8 cellular contexts compared by ENCODE assay signal in genomic region chr20:22586645-22587310, GRCh38. TPM values are rescaled to one million over a fixed set of nuclear protein-coding genes. Genes with fewer than 3 reads are reported as not detected.
DNase-seq lines count a peak whose midpoint lies in the region; ATAC-seq and TF ChIP-seq lines count a peak whose summit lies in the region.

No MANE protein-coding gene starts in this region.

- DNase-seq in AG20443 (ENCODE audit: low spot score) = peak; percentile 30
- DNase-seq in HFFc6 = no peak
- DNase-seq in brain microvascular endothelial cell = no peak
- DNase-seq in lower lobe of right lung = peak; percentile 78
- DNase-seq in NCI-H69 (lab: John Stamatoyannopoulos, UW) = no peak
- no peak for DNase-seq in activated effector memory CD4-positive, alpha-beta T cell treated with Interleukin-2 at 50 U/mL for 16 hours
- no peak for DNase-seq in stimulated activated naive CD4-positive, alpha-beta T cell treated with Interleukin-2 at 50 U/mL for 16 hours (lab: John Stamatoyannopoulos, UW)
- no peak for DNase-seq in MG63

- H3K4me1 ChIP-seq in lower lobe of right lung = peaks cover 16% of the 10 kb centered on the region

- no peaks in the 10 kb centered on the region for H3K9me3 ChIP-seq in lower lobe of right lung
- H3K9me3 ChIP-seq in MG63 = no peaks in the 10 kb centered on the region

- no peaks in the 10 kb centered on the region for H3K4me1 Mint-ChIP-seq in HFFc6 (ENCODE audit: low read depth)

- no peak overlapping the region for H3K27ac Mint-ChIP-seq in HFFc6

- peak; percentile 53 for TF ChIP-seq CTCF in HFFc6 (IDR thresholded peaks at IDR 0.05)
- peak; percentile 48 for TF ChIP-seq CTCF in brain microvascular endothelial cell (IDR thresholded peaks at IDR 0.05; ENCODE audit: low read depth, low read length, missing control alignments)
- peak; percentile 73 for TF ChIP-seq CTCF in lower lobe of right lung (IDR thresholded peaks at IDR 0.05)

- peak; percentile 35 to 38 for ATAC-seq in lower lobe of right lung

- peaks cover 12% of the 10 kb centered on the region for H3K27me3 Mint-ChIP-seq in HFFc6 (ENCODE audit: insufficient read depth)

- no peak overlapping the region for H3K4me3 Mint-ChIP-seq in HFFc6

- H3K36me3 ChIP-seq in brain microvascular endothelial cell (replicated peaks) = no peaks in the 10 kb centered on the region
- H3K36me3 ChIP-seq in lower lobe of right lung = no peaks in the 10 kb centered on the region
- no peaks in the 10 kb centered on the region for H3K36me3 ChIP-seq in MG63

- in situ Hi-C loops in brain microvascular endothelial cell (cut with HindIII; ENCODE audit: low pct_ligation_motif_present, low sequenced_read_pairs) = loop anchor here (25.0 kb wide), 1 partner anchor 101 kb away; no protein-coding TSS in a partner anchor

- intact Hi-C loops in lower lobe of right lung (cut with DNase I) = no loop called here

- no peak overlapping the region for H3K27ac ChIP-seq in brain microvascular endothelial cell
- H3K27ac ChIP-seq in lower lobe of right lung = peak overlapping the region; percentile 26

- H3K4me3 ChIP-seq in brain microvascular endothelial cell (ENCODE audit: low read depth, low read length) = no peak overlapping the region
- peak overlapping the region; percentile 46 for H3K4me3 ChIP-seq in lower lobe of right lung
- H3K4me3 ChIP-seq in MG63 = no peak overlapping the region

- H3K9me3 Mint-ChIP-seq in HFFc6 = peaks cover 4% of the 10 kb centered on the region; the same call in 1 of the 2 replicates

- H3K27me3 ChIP-seq in brain microvascular endothelial cell (replicated peaks) (peaks cover 52% of the 10 kb centered on the region), lower lobe of right lung (ENCODE audit: low read depth) (peaks cover 76% of the 10 kb centered on the region), MG63 (no peaks in the 10 kb centered on the region)

- H3K36me3 Mint-ChIP-seq in HFFc6 (ENCODE audit: low read depth) = no peaks in the 10 kb centered on the region

RNA-seq across cellular contexts. Expression of gene FOXA2, which starts 2.4 kb away (rescaled TPM):
- total RNA-seq in HFFc6 (2021; fragmentation: NEBNext Ultra II Directional; extraction: Animal tissue kit (Norgen Biotek cat#: 25700)) = not detected
- total RNA-seq in lower lobe of right lung = 23.5 TPM
- 0.35 and 2.5 TPM in 2 replicates for total RNA-seq in MG63 (2014; rRNA removed; shearing (Covaris generic); ENCODE audit: low replicate concordance)

Comparison
In these comparisons a context has a peak if more than half of its experiments do, and no peak if none do; other contexts are left out.
1. DNase-seq: peak in AG20443 (single experiment) and lower lobe of right lung (single experiment); none in HFFc6 (single experiment), brain microvascular endothelial cell (single experiment), NCI-H69 (single experiment), activated effector memory CD4-positive, alpha-beta T cell treated with Interleukin-2 at 50 U/mL for 16 hours (single experiment), stimulated activated naive CD4-positive, alpha-beta T cell treated with Interleukin-2 at 50 U/mL for 16 hours (single experiment) and MG63 (single experiment).
2. Peak in every context shown above with its lines, with median percentiles within 50 percentile points of each other: CTCF ChIP-seq.